Comparison of ENCODE assay signal across 8 cellular contexts in the genomic region with DNA sequence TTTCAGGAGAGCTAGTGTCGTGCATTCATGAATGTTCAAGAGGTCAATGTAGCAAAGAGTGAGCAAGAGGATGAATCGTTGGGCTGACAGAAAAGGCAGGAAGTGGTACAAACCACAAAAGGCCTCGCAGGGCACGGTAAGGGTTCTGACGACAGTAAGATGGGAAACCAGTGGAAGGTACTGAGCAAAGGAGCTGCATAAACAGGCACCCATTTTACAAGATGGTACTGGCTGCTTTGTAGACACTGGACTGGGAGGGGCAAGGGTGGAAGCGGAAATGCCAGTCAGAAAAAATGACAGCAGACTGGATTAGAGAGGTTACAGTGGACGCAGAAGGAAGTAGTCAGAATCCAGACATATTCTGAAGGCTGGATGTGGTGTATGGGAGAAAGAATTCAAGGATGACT.
DNase-seq lines count a peak whose midpoint lies in the region; ATAC-seq and TF ChIP-seq lines count a peak whose summit lies in the region.

No MANE protein-coding gene starts in this region.

- peaks cover under 1% of the 10 kb centered on the region for H3K9me3 Mint-ChIP-seq in T-helper 1 cell treated with Interleukin-12 subunit alpha and Interleukin-12 subunit beta and Interleukin-4 antibody, amounts not matched to agents 30 μg/mL and 1 μg/mL, for 36 hours

- TF ChIP-seq CTCF in astrocyte of the spinal cord (IDR thresholded peaks at IDR 0.05; ENCODE audit: low read depth, low read length), result no peak

- peaks cover 6% of the 10 kb centered on the region for H3K4me1 ChIP-seq in neuron (ENCODE audit: insufficient read depth, low read length)

- H3K4me3 Mint-ChIP-seq in T-helper 1 cell treated with Interleukin-12 subunit alpha and Interleukin-12 subunit beta and Interleukin-4 antibody, amounts not matched to agents 30 μg/mL and 1 μg/mL, for 36 hours, result peak overlapping the region; percentile 64

- H3K27ac Mint-ChIP-seq in T-helper 1 cell treated with Interleukin-12 subunit alpha and Interleukin-12 subunit beta and Interleukin-4 antibody, amounts not matched to agents 30 μg/mL and 1 μg/mL, for 36 hours, result peak overlapping the region; percentile 96

- ATAC-seq in GM21360 (IDR thresholded peaks at IDR 0.05; ENCODE audit: unreplicated experiment) (peak; percentile 95), HG03575 (IDR thresholded peaks at IDR 0.05; ENCODE audit: extremely low read depth, insufficient number of reproducible peaks, low FRiP score, unreplicated experiment) (peak; percentile 81)

- H3K36me3 ChIP-seq in neuron (ENCODE audit: insufficient read depth, low read length), result no peaks in the 10 kb centered on the region

- no peak overlapping the region for H3K4me3 ChIP-seq in astrocyte of the spinal cord (ENCODE audit: low read depth, low read length)
- H3K4me3 ChIP-seq in neuron (ENCODE audit: low read length), result peak overlapping the region; percentile 22

- H3K27me3 Mint-ChIP-seq in T-helper 1 cell treated with Interleukin-12 subunit alpha and Interleukin-12 subunit beta and Interleukin-4 antibody, amounts not matched to agents 30 μg/mL and 1 μg/mL, for 36 hours (ENCODE audit: low read depth), result peaks cover 2% of the 10 kb centered on the region

- peaks cover 34% of the 10 kb centered on the region for H3K4me1 Mint-ChIP-seq in T-helper 1 cell treated with Interleukin-12 subunit alpha and Interleukin-12 subunit beta and Interleukin-4 antibody, amounts not matched to agents 30 μg/mL and 1 μg/mL, for 36 hours (ENCODE audit: low read depth)

- in situ Hi-C loops in astrocyte of the spinal cord (cut with HindIII; ENCODE audit: low sequenced_read_pairs), result no loop called here

- no peaks in the 10 kb centered on the region for H3K27me3 ChIP-seq in neuron (ENCODE audit: insufficient read depth, low read length)

- DNase-seq in CMK (ENCODE audit: low read depth) (peak; percentile 26), astrocyte of the spinal cord (ENCODE audit: low read depth, low spot score) (peak; percentile 95), NCI-H2081 treated with DMSO at 0.1 percent for 48 hours (lab: John Stamatoyannopoulos, UW) (no peak), cortex of kidney (lab: John Stamatoyannopoulos, UW) (no peak)

- no peaks in the 10 kb centered on the region for H3K9me3 ChIP-seq in neuron (ENCODE audit: low read length)

- H3K36me3 Mint-ChIP-seq in T-helper 1 cell treated with Interleukin-12 subunit alpha and Interleukin-12 subunit beta and Interleukin-4 antibody, amounts not matched to agents 30 μg/mL and 1 μg/mL, for 36 hours (ENCODE audit: low read depth), result peaks cover 10% of the 10 kb centered on the region

- peak overlapping the region; percentile 35 for H2AFZ ChIP-seq in neuron (ENCODE audit: low read depth, low read length)

Comparison
In these comparisons a context has a peak if more than half of its experiments do, and no peak if none do; other contexts are left out.
1. DNase-seq: peak in CMK (single experiment) and astrocyte of the spinal cord (single experiment); none in NCI-H2081 treated with DMSO at 0.1 percent for 48 hours (single experiment) and cortex of kidney (single experiment).